ENCODE assay signal across 5 cellular contexts in the genomic region with DNA sequence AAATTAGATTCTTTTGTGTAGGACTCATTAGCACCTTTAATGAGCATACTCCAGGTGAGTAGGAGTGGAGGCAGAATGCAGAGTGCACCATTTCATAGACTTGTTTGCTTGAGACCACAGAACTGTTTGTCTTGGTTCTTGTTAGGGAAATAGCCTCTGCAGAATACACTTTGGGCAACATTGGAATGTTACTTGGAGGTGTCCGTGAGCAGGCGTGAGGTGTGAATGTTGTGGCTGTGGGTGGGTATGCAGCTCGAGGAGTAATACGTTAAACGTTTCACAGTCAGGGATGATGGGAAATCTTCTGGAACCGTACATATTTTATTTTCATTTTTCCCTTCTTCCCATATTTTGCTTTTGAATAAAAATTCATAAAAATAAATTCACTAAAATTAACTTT.
"Had no signal": no experiment of that assay in that cellular context is flagged by ENCODE, and none has a peak within 500 bp of the region (broad histone marks: within the 10 kb centered on the region; RNA-seq: fewer than 3 reads in every experiment).

No MANE protein-coding gene starts in this region.

- H2AFZ ChIP-seq: GM23338 had no signal

- DNase-seq: H9, HCEC 1CT had no signal

- H3K4me3 ChIP-seq: GM23338 had no signal

- H3K4me2 ChIP-seq: GM23338 had no signal

- ATAC-seq: GM23338, HepG2 had no signal

- H3K27ac ChIP-seq: HL-60 had no signal
